In genomic region chr11:67464411-67465189, GRCh38 we compare ENCODE assay signal across 1 cellular context.
TF ChIP-seq lines count a peak whose summit lies in the region.

No MANE protein-coding gene starts in this region.

TF ChIP-seq in K562, 482 proteins besides CTCF, POLR2A, EP300 and RAD21 (continued from another document and continues in another):
- TF ChIP-seq MEIS2 (IDR thresholded peaks at IDR 0.05; ENCODE audit: partially characterized antibody) = no peak
- peak; percentile 41; the same call in 1 of the 2 replicates for TF ChIP-seq TFAP4 (CRISPR knock-in tag; IDR thresholded peaks at IDR 0.05; ENCODE audit: borderline replicate concordance)
- no peak for TF ChIP-seq FOXK1 (CRISPR knock-in tag; IDR thresholded peaks at IDR 0.05; ENCODE audit: borderline replicate concordance)
- TF ChIP-seq TAF1 (IDR thresholded peaks at IDR 0.05; ENCODE audit: control insufficient read depth, extremely low read depth, insufficient read depth, low read length, severe bottlenecking) = peak; percentile 86
- TF ChIP-seq PHF20 (IDR thresholded peaks at IDR 0.05; ENCODE audit: partially characterized antibody) = peak; percentile 31
- TF ChIP-seq POLR2H (tag; IDR thresholded peaks at IDR 0.05; ENCODE audit: low read depth) = peak; percentile 46
- peak; percentile 63 for TF ChIP-seq BHLHE40 (IDR thresholded peaks at IDR 0.05; ENCODE audit: low read length)
- peak in 1 of 2 experiments; percentile 42; a peak in 1 of 4 replicates for TF ChIP-seq MAZ (CRISPR knock-in tag; conservative IDR thresholded peaks at IDR 0.05 in 1 of 2, IDR thresholded peaks at IDR 0.05 in 1 of 2)
- TF ChIP-seq MYNN (IDR thresholded peaks at IDR 0.05) = 0 out of 2 replicates have a peak, but pooled peaks have one; percentile 51
- no peak for TF ChIP-seq MYNN (CRISPR knock-in tag; IDR thresholded peaks at IDR 0.05)
- no peak for TF ChIP-seq E2F8 (IDR thresholded peaks at IDR 0.05; ENCODE audit: low read depth, partially characterized antibody)
- TF ChIP-seq ZNF212 (CRISPR knock-in tag; IDR thresholded peaks at IDR 0.05) = no peak
- no peak for TF ChIP-seq ZNF398 (CRISPR knock-in tag; IDR thresholded peaks at IDR 0.05)
- peak; percentile 14 to 76 for TF ChIP-seq E2F6 (IDR thresholded peaks at IDR 0.05; ENCODE audit: borderline replicate concordance in 1 of 2, extremely low read depth in 1 of 2, insufficient read depth in 1 of 2, insufficient read length in 1 of 2, low read depth in 1 of 2, low read length in 1 of 2, poor library complexity in 1 of 2, severe bottlenecking in 1 of 2)
- peak; percentile 43; the same call in 1 of the 2 replicates for TF ChIP-seq ZBTB17 (CRISPR knock-in tag; IDR thresholded peaks at IDR 0.05)
- TF ChIP-seq ZBTB12 (CRISPR knock-in tag; IDR thresholded peaks at IDR 0.05) = no peak
- 0 out of 2 replicates have a peak, but pooled peaks have one; percentile 5 for TF ChIP-seq ATF7 (IDR thresholded peaks at IDR 0.05)
- TF ChIP-seq NR2C1 (IDR thresholded peaks at IDR 0.05) = peak; percentile 66
- TF ChIP-seq NR2C1 (tag; IDR thresholded peaks at IDR 0.05) = peak; percentile 35; the same call in 1 of the 2 replicates
- TF ChIP-seq POLR2B (IDR thresholded peaks at IDR 0.05; ENCODE audit: low read depth, partially characterized antibody) = peak; percentile 39
- peak; percentile 56; the same call in 1 of the 2 replicates for TF ChIP-seq NFRKB (IDR thresholded peaks at IDR 0.05; ENCODE audit: low read depth)
- TF ChIP-seq FOXK2 (conservative IDR thresholded peaks at IDR 0.05 in 1 of 2, IDR thresholded peaks at IDR 0.05 in 1 of 2; ENCODE audit: low read depth in 2 of 2) = 0 out of 4 replicates have a peak, but pooled peaks of 1 of the 2 experiments have one; percentile 32
- no peak for TF ChIP-seq RBM25 (IDR thresholded peaks at IDR 0.05; ENCODE audit: low read depth, low read length, severe bottlenecking)
- no peak for TF ChIP-seq ATF6 (CRISPR knock-in tag; IDR thresholded peaks at IDR 0.05)
- peak; percentile 87 for TF ChIP-seq POLR2G (IDR thresholded peaks at IDR 0.05; ENCODE audit: low read depth, low read length)
- TF ChIP-seq ETS2 (tag; IDR thresholded peaks at IDR 0.05; ENCODE audit: borderline replicate concordance, poor library complexity, severe bottlenecking) = no peak
- TF ChIP-seq ZFX (CRISPR knock-in tag; IDR thresholded peaks at IDR 0.05) = peak; percentile 79
- no peak for TF ChIP-seq PREB (CRISPR knock-in tag; IDR thresholded peaks at IDR 0.05)
- TF ChIP-seq USF1 (CRISPR knock-in tag; IDR thresholded peaks at IDR 0.05) = peak; percentile 74
- peak; percentile 49; the same call in 1 of the 2 replicates for TF ChIP-seq ZNF609 (CRISPR knock-in tag; IDR thresholded peaks at IDR 0.05; ENCODE audit: borderline replicate concordance)
- peak; percentile 63 for TF ChIP-seq TAF9B (IDR thresholded peaks at IDR 0.05; ENCODE audit: partially characterized antibody)
- peak; percentile 28; the same call in 1 of the 2 replicates for TF ChIP-seq SIN3B (IDR thresholded peaks at IDR 0.05; ENCODE audit: low read depth)
- TF ChIP-seq HMG20B (CRISPR knock-in tag; IDR thresholded peaks at IDR 0.05) = 0 out of 2 replicates have a peak, but pooled peaks have one; percentile 49
- TF ChIP-seq ZNF507 (tag; conservative IDR thresholded peaks at IDR 0.05) = no peak
